Comparison of ENCODE assay signal across 26 cellular contexts in the genomic region with DNA sequence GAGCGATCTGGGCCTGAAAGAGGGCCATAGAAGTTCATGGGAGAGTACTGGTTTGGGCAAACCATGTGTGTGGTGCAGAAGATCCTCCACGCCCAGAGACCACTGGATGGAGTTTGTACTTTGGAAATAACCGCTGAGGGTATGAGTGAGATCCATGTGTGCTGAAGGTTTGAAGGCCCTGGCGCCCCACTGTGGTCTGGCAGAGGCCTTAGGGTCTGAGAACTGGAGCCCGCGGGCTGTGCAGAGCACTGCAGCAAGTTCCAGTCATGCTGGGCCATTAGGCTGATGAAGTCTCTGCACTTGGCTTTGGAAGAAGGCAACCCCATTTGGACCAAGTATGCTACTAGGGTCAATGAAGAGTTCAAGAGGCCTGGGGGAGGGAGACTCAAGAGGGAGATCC.
DNase-seq lines count a peak whose midpoint lies in the region; ATAC-seq, FAIRE-seq and TF ChIP-seq lines count a peak whose summit lies in the region.
"Had no signal": no experiment of that assay in that cellular context is flagged by ENCODE, and none has a peak within 500 bp of the region (broad histone marks: within the 10 kb centered on the region; RNA-seq: fewer than 3 reads in every experiment).

No MANE protein-coding gene starts in this region.

- peaks cover 49% of the 10 kb centered on the region for H3K27me3 Mint-ChIP-seq in WTC11 (ENCODE audit: low read depth)

- H3K14ac ChIP-seq in neuronal stem cell (ENCODE audit: low read length) = no peak overlapping the region

- H3K4ac ChIP-seq in neuronal stem cell (ENCODE audit: low read length) = no peak overlapping the region

- no peaks in the 10 kb centered on the region for H3K9me2 ChIP-seq in OCI-LY7 (ENCODE audit: insufficient read depth, low read length)

- BruUV-seq in HepG2 (replicated peaks; lab: Mats Ljungman, UMichigan) (no TSS peak), OCI-LY7 (replicated peaks; lab: Mats Ljungman, UMichigan) (no TSS peak)

- H3K9ac ChIP-seq in HepG2 (ENCODE audit: insufficient read depth, low read depth, low read length) = no peak overlapping the region
- no peak overlapping the region for H3K9ac ChIP-seq in neuronal stem cell (ENCODE audit: low read depth, low read length, poor library complexity)
- H3K9ac ChIP-seq: BLaER1 had no signal

- H4K8ac ChIP-seq in neuronal stem cell (ENCODE audit: low read depth, low read length) = no peak overlapping the region

- in situ Hi-C loops in HepG2 (cut with HindIII; ENCODE audit: extremely low pct_ligation_motif_present, low pct_unique_long_range_greater_than_20kb) = no loop called here

- DNase-seq in HepG2 (ENCODE audit: low spot score) (no peak), right lobe of liver (no peak), WTC11 (ENCODE audit: low spot score) (no peak), neuronal stem cell (ENCODE audit: low spot score) (no peak), OCI-LY7 (ENCODE audit: low spot score) (no peak), cerebellar nuclear complex (lab: John Stamatoyannopoulos, UW) (no peak)
- DNase-seq: 8988T; ACHN; BE2C; C1 segment of cervical spinal cord; CD4-positive, alpha-beta memory T cell; CD4-positive, CD25-positive, alpha-beta regulatory T cell; CD8-positive, alpha-beta memory T cell; COR-L47; DMS 273 treated with DMSO at 0.1 percent for 48 hours; DMS153; DND-41; EL; GDM1 had no signal

- H2BK5ac ChIP-seq in neuronal stem cell (ENCODE audit: low read length) = no peak overlapping the region

- H3K18ac ChIP-seq in neuronal stem cell (ENCODE audit: low read length) = peak overlapping the region; percentile 13

- H3K27me3 ChIP-seq in HepG2 (ENCODE audit: control insufficient read depth in 1 of 2, insufficient read depth in 2 of 2, low read length in 2 of 2) (no peaks in the 10 kb centered on the region; a peak in 1 of 5 replicates), right lobe of liver (peaks cover 0 to 5% of the 10 kb centered on the region in 2 donors), neuronal stem cell (ENCODE audit: control insufficient read depth in 3 of 3, insufficient read depth in 3 of 3, low read depth in 1 of 3, low read length in 3 of 3) (peaks cover 0 to 44% (median 17%) of the 10 kb centered on the region in 3 experiments)
- H3K27me3 ChIP-seq: BE2C, BLaER1 had no signal

- POLR2A ChIA-PET in HepG2 (lab: Yijun Ruan, JAX) = no interaction called here
- POLR2A ChIA-PET in WTC11 (lab: Charles Lee) = no interaction called here
- POLR2A ChIA-PET in OCI-LY7 (lab: Charles Lee) = no interaction called here

- H3K36me3 Mint-ChIP-seq in WTC11 = no peaks in the 10 kb centered on the region
- H3K36me3 Mint-ChIP-seq: CD14-positive monocyte; CD4-positive, alpha-beta memory T cell; CD4-positive, CD25-positive, alpha-beta regulatory T cell; CD8-positive, alpha-beta memory T cell had no signal

- H2AFZ ChIP-seq in HepG2 (ENCODE audit: low read length) (no peak overlapping the region), neuronal stem cell (ENCODE audit: low read length) (no peak overlapping the region), OCI-LY7 (ENCODE audit: low read length) (no peak overlapping the region)

- ATAC-seq in HepG2 = peak; percentile 58
- no peak for ATAC-seq in right lobe of liver
- ATAC-seq in WTC11 = peak; percentile 58
- ATAC-seq in GM19395 (IDR thresholded peaks at IDR 0.05; ENCODE audit: unreplicated experiment) = no peak
- ATAC-seq: GM12878 had no signal

- H2AK5ac ChIP-seq in neuronal stem cell (ENCODE audit: low read depth, low read length) = no peak overlapping the region

- no peak overlapping the region for H2BK12ac ChIP-seq in neuronal stem cell (ENCODE audit: low read length)

- H4K20me1 ChIP-seq in HepG2 (ENCODE audit: insufficient read depth, low read length) (no peaks in the 10 kb centered on the region), OCI-LY7 (ENCODE audit: insufficient read depth, low read length) (no peaks in the 10 kb centered on the region)
- H4K20me1 ChIP-seq: BLaER1 had no signal

- H2BK120ac ChIP-seq in neuronal stem cell (ENCODE audit: low read depth, low read length) = no peak overlapping the region

- no peak overlapping the region for H4K91ac ChIP-seq in neuronal stem cell (ENCODE audit: low read depth, low read length, poor library complexity)

- no peak overlapping the region for H3K27ac Mint-ChIP-seq in WTC11
- H3K27ac Mint-ChIP-seq: CD14-positive monocyte; CD4-positive, alpha-beta memory T cell; CD4-positive, CD25-positive, alpha-beta regulatory T cell; CD8-positive, alpha-beta memory T cell had no signal

- H3K4me1 Mint-ChIP-seq in WTC11 = peaks cover 33% of the 10 kb centered on the region
- H3K4me1 Mint-ChIP-seq: CD14-positive monocyte; CD4-positive, CD25-positive, alpha-beta regulatory T cell; CD8-positive, alpha-beta memory T cell had no signal

- H3K4me2 ChIP-seq in HepG2 (ENCODE audit: low read depth, low read length) (no peak overlapping the region), neuronal stem cell (ENCODE audit: insufficient read depth, low read length, poor library complexity, severe bottlenecking) (no peak overlapping the region), OCI-LY7 (ENCODE audit: low read length) (no peak overlapping the region)
- H3K4me2 ChIP-seq: BLaER1 had no signal

- TF ChIP-seq EP300 in HepG2 (IDR thresholded peaks at IDR 0.05; ENCODE audit: low read depth in 2 of 2, low read length in 2 of 2) (no peak), HepG2 (CRISPR knock-in tag; IDR thresholded peaks at IDR 0.05; ENCODE audit: borderline replicate concordance) (no peak)

- H3K27ac ChIP-seq in HepG2 (ENCODE audit: extremely low read length, insufficient read depth, low read length) (no peak overlapping the region), right lobe of liver (no peak overlapping the region), neuronal stem cell (replicated peaks; ENCODE audit: low read length) (no peak overlapping the region), OCI-LY7 (ENCODE audit: low read depth, low read length, poor library complexity, severe bottlenecking) (no peak overlapping the region)
- H3K27ac ChIP-seq: BLaER1 had no signal

- no peaks in the 10 kb centered on the region for H3K79me2 ChIP-seq in HepG2 (ENCODE audit: insufficient read depth, low read length)
- H3K79me2 ChIP-seq in OCI-LY7 (ENCODE audit: insufficient read depth, low read depth, low read length) = no peaks in the 10 kb centered on the region

- H3K23ac ChIP-seq in neuronal stem cell (ENCODE audit: low read depth, low read length, poor library complexity) = no peak overlapping the region

- H3K36me3 ChIP-seq in HepG2 (replicated peaks in 1 of 2; ENCODE audit: control insufficient read depth in 1 of 2, insufficient read depth in 2 of 2, low read length in 2 of 2) = no peaks in the 10 kb centered on the region
- no peaks in the 10 kb centered on the region for H3K36me3 ChIP-seq in right lobe of liver
- no peaks in the 10 kb centered on the region for H3K36me3 ChIP-seq in neuronal stem cell (replicated peaks in 1 of 2; ENCODE audit: control insufficient read depth in 2 of 2, insufficient read depth in 2 of 2, low read length in 2 of 2)
- no peaks in the 10 kb centered on the region for H3K36me3 ChIP-seq in OCI-LY7 (ENCODE audit: insufficient read depth, low read length)
- H3K36me3 ChIP-seq: BE2C, BLaER1 had no signal

- 53% methylated on average over 6 of the region's 6 CpGs for WGBS in HepG2 (ENCODE audit: low lambda C conversion rate)
- 85% methylated on average over 6 of the region's 6 CpGs for WGBS in right lobe of liver (ENCODE audit: insufficient coverage, low coverage, low lambda C conversion rate, missing lambda C conversion rate)
- no CpG with 5 or more reads among the region's 6 CpGs for WGBS in neuronal stem cell (ENCODE audit: extremely low coverage in 2 of 2, insufficient read length in 2 of 2, insufficient replicate concordance in 1 of 2), 2 donors

- intact Hi-C loops in HepG2 (cut with micrococcal nuclease; ENCODE audit: unreplicated experiment) = no loop called here
- intact Hi-C loops in right lobe of liver (cut with DNase I) = no loop called here
- intact Hi-C loops in OCI-LY7 (cut with micrococcal nuclease; ENCODE audit: unreplicated experiment) = no loop called here

- H3K4me3 ChIP-seq in HepG2 (replicated peaks in 1 of 3; ENCODE audit: insufficient read depth in 1 of 3, low read depth in 2 of 3, low read length in 3 of 3) (no peak overlapping the region), right lobe of liver (no peak overlapping the region), neuronal stem cell (ENCODE audit: low read length in 2 of 2) (no peak overlapping the region), OCI-LY7 (ENCODE audit: low read depth, low read length, poor library complexity, severe bottlenecking) (no peak overlapping the region)
- H3K4me3 ChIP-seq: BLaER1, GM12878 had no signal

- H2BK15ac ChIP-seq in neuronal stem cell (ENCODE audit: low read length) = no peak overlapping the region

- no peak for TF ChIP-seq RAD21 in HepG2 (CRISPR knock-in tag; IDR thresholded peaks at IDR 0.05)

- H3K4me1 ChIP-seq in HepG2 (ENCODE audit: insufficient read depth, low read length) (no peaks in the 10 kb centered on the region), right lobe of liver (no peaks in the 10 kb centered on the region), neuronal stem cell (ENCODE audit: control insufficient read depth in 2 of 2, insufficient read depth in 1 of 2, low read depth in 1 of 2, low read length in 2 of 2) (peaks cover 0 to 2% of the 10 kb centered on the region in 2 donors), OCI-LY7 (ENCODE audit: insufficient read depth, low read length, poor library complexity, severe bottlenecking) (no peaks in the 10 kb centered on the region)
- H3K4me1 ChIP-seq: BE2C, BLaER1 had no signal

- peaks cover 4% of the 10 kb centered on the region; the same call in 1 of the 2 replicates for H3K9me3 Mint-ChIP-seq in WTC11
- H3K9me3 Mint-ChIP-seq: CD8-positive, alpha-beta memory T cell had no signal

- TF ChIP-seq CTCF in HepG2 (CRISPR knock-in tag; IDR thresholded peaks at IDR 0.05) = no peak
- no peak for TF ChIP-seq CTCF in right lobe of liver (IDR thresholded peaks at IDR 0.05)
- no peak for TF ChIP-seq CTCF in WTC11 (IDR thresholded peaks at IDR 0.05)
- no peak for TF ChIP-seq CTCF in OCI-LY7 (conservative IDR thresholded peaks at IDR 0.05; ENCODE audit: low read length)

- TF ChIP-seq POLR2A in HepG2 (IDR thresholded peaks at IDR 0.05; ENCODE audit: insufficient read depth in 1 of 2, low read depth in 2 of 2, low read length in 2 of 2) = no peak
- TF ChIP-seq POLR2A in right lobe of liver (IDR thresholded peaks at IDR 0.05) = no peak

- CTCF ChIA-PET in HepG2 (lab: Yijun Ruan, JAX; ENCODE audit: low intra/inter-chr PET ratio, low total read pairs) (no interaction called here), WTC11 (lab: Charles Lee) (interaction anchor here (1.6 kb wide), 1 partner anchor 73 kb away, joined by 3 read pairs; no protein-coding TSS in a partner anchor), OCI-LY7 (lab: Charles Lee; ENCODE audit: unreplicated experiment) (no interaction called here)

- no peak for FAIRE-seq in HepG2 (lab: Jason Lieb, UNC)
- FAIRE-seq: A204.1, GM12878, GM12892, GM18507 had no signal

- no peaks in the 10 kb centered on the region for H3K79me1 ChIP-seq in neuronal stem cell (ENCODE audit: low read depth, low read length)

- no peak overlapping the region for H3K4me3 Mint-ChIP-seq in WTC11
- H3K4me3 Mint-ChIP-seq: CD14-positive monocyte; CD4-positive, alpha-beta memory T cell; CD4-positive, CD25-positive, alpha-beta regulatory T cell; CD8-positive, alpha-beta memory T cell had no signal

- H3K9me3 ChIP-seq in HepG2 (ENCODE audit: low read length) (no peaks in the 10 kb centered on the region), right lobe of liver (no peaks in the 10 kb centered on the region), neuronal stem cell (replicated peaks in 1 of 2; ENCODE audit: control insufficient read depth in 2 of 2, insufficient read depth in 1 of 2, low read depth in 1 of 2, low read length in 2 of 2) (no peaks in the 10 kb centered on the region), OCI-LY7 (ENCODE audit: low read length) (no peaks in the 10 kb centered on the region)
- H3K9me3 ChIP-seq: BE2C, BLaER1 had no signal

Comparison
In these comparisons a context has a peak if more than half of its experiments do, and no peak if none do; other contexts are left out.
1. ATAC-seq: peak in HepG2 (single experiment) and WTC11 (single experiment); none in right lobe of liver (0 of 4) and GM19395 (single experiment).